ENCODE assay signal across 1 cellular context in genomic region chr20:2470432-2471193, GRCh38.
A peak's percentile ranks its signal among the peaks of the same experiment; 100 is the strongest.
TF ChIP-seq lines count a peak whose summit lies in the region.

TSS of gene SNRPB (minus strand) at chr20:2470789. CDS start at chr20:2470690, 99 bp downstream.

TF ChIP-seq in HepG2, 621 proteins besides CTCF, POLR2A, EP300 and RAD21 (continued from another document and continues in another):
- TF ChIP-seq ZXDC (CRISPR knock-in tag; IDR thresholded peaks at IDR 0.05) = peak; percentile 86; the same call in 1 of the 2 replicates
- TF ChIP-seq REL (CRISPR knock-in tag; conservative IDR thresholded peaks at IDR 0.05) = peak; percentile 98
- peak; percentile 99 for TF ChIP-seq MED8 (CRISPR knock-in tag; IDR thresholded peaks at IDR 0.05; ENCODE audit: insufficient replicate concordance)
- TF ChIP-seq SNAPC4 (CRISPR knock-in tag; IDR thresholded peaks at IDR 0.05) = peak; percentile 87; the same call in 1 of the 2 replicates
- peak; percentile 100 for TF ChIP-seq ZNF883 (CRISPR knock-in tag; IDR thresholded peaks at IDR 0.05; ENCODE audit: not compliant biosample characterization)
- peak; percentile 95; the same call in 1 of the 2 replicates for TF ChIP-seq ZBTB20 (CRISPR knock-in tag; IDR thresholded peaks at IDR 0.05; ENCODE audit: borderline replicate concordance, low read depth)
- TF ChIP-seq ZNF292 (CRISPR knock-in tag; IDR thresholded peaks at IDR 0.05; ENCODE audit: borderline replicate concordance, low read depth) = no peak; the same call in 1 of the 2 replicates
- no peak for TF ChIP-seq ZNF382 (CRISPR knock-in tag; IDR thresholded peaks at IDR 0.05; ENCODE audit: borderline replicate concordance)
- TF ChIP-seq ZNF780A (CRISPR knock-in tag; IDR thresholded peaks at IDR 0.05) = peak; percentile 99
- TF ChIP-seq MBD4 (IDR thresholded peaks at IDR 0.05; ENCODE audit: borderline replicate concordance, low read length) = no peak
- TF ChIP-seq ARID3A (IDR thresholded peaks at IDR 0.05; ENCODE audit: low read depth, low read length) = peak; percentile 75; the same call in 1 of the 2 replicates
- TF ChIP-seq ZNF101 (CRISPR knock-in tag; IDR thresholded peaks at IDR 0.05; ENCODE audit: borderline replicate concordance, low read depth) = peak; percentile 98
- TF ChIP-seq HNRNPH1 (optimal IDR thresholded peaks at IDR 0.05; ENCODE audit: low read depth, low read length) = peak; percentile 97
- peak; percentile 100 for TF ChIP-seq REPIN1 (CRISPR knock-in tag; IDR thresholded peaks at IDR 0.05; ENCODE audit: borderline replicate concordance, low read depth)
- TF ChIP-seq JARID2 (CRISPR knock-in tag; IDR thresholded peaks at IDR 0.05; ENCODE audit: insufficient replicate concordance) = peak; percentile 76
- TF ChIP-seq ZNF672 (CRISPR knock-in tag; IDR thresholded peaks at IDR 0.05) = peak; percentile 91; the same call in 1 of the 2 replicates
- no peak for TF ChIP-seq MAFK (conservative IDR thresholded peaks at IDR 0.05 in 1 of 2, IDR thresholded peaks at IDR 0.05 in 1 of 2; ENCODE audit: low read length in 2 of 2)
- peak; percentile 99 for TF ChIP-seq PAWR (CRISPR knock-in tag; IDR thresholded peaks at IDR 0.05; ENCODE audit: borderline replicate concordance)
- TF ChIP-seq ZFP36 (IDR thresholded peaks at IDR 0.05; ENCODE audit: borderline replicate concordance, low read depth, low read length, partially characterized antibody) = no peak
- TF ChIP-seq NONO (IDR thresholded peaks at IDR 0.05) = no peak
- peak; percentile 99 for TF ChIP-seq NONO (CRISPR knock-in tag; conservative IDR thresholded peaks at IDR 0.05)
- TF ChIP-seq ZNF501 (CRISPR knock-in tag; IDR thresholded peaks at IDR 0.05) = peak; percentile 100
- TF ChIP-seq KDM4B (CRISPR knock-in tag; IDR thresholded peaks at IDR 0.05) = peak; percentile 99
- TF ChIP-seq ZNF136 (CRISPR knock-in tag; IDR thresholded peaks at IDR 0.05; ENCODE audit: low read depth) = peak; percentile 100
- peak; percentile 78 for TF ChIP-seq SSRP1 (CRISPR knock-in tag; IDR thresholded peaks at IDR 0.05)
- peak; percentile 100 for TF ChIP-seq KDM2A (CRISPR knock-in tag; IDR thresholded peaks at IDR 0.05; ENCODE audit: borderline replicate concordance, low read depth)
- TF ChIP-seq GLI4 (CRISPR knock-in tag; IDR thresholded peaks at IDR 0.05; ENCODE audit: borderline replicate concordance) = peak; percentile 99
- peak; percentile 50; the same call in 1 of the 2 replicates for TF ChIP-seq ZNF512 (CRISPR knock-in tag; IDR thresholded peaks at IDR 0.05)
- peak; percentile 98 for TF ChIP-seq HIVEP1 (CRISPR knock-in tag; IDR thresholded peaks at IDR 0.05)
- TF ChIP-seq NFE2L2 (IDR thresholded peaks at IDR 0.05; ENCODE audit: low read length) = no peak; the same call in 1 of the 2 replicates
- TF ChIP-seq HMGA1 (CRISPR knock-in tag; conservative IDR thresholded peaks at IDR 0.05) = no peak
- peak; percentile 99 for TF ChIP-seq TSC22D2 (CRISPR knock-in tag; IDR thresholded peaks at IDR 0.05; ENCODE audit: borderline replicate concordance)
- peak; percentile 93 for TF ChIP-seq ZNF354B (CRISPR knock-in tag; IDR thresholded peaks at IDR 0.05)
- peak; percentile 56; the same call in 1 of the 2 replicates for TF ChIP-seq ZNF562 (CRISPR knock-in tag; IDR thresholded peaks at IDR 0.05; ENCODE audit: borderline replicate concordance)
- no peak for TF ChIP-seq KAT2B (IDR thresholded peaks at IDR 0.05; ENCODE audit: borderline replicate concordance, low read depth, low read length)
- peak; percentile 99 for TF ChIP-seq AGO2 (optimal IDR thresholded peaks at IDR 0.05; ENCODE audit: low read depth, low read length)
- TF ChIP-seq FOXC1 (CRISPR knock-in tag; IDR thresholded peaks at IDR 0.05; ENCODE audit: borderline replicate concordance) = peak; percentile 99
- TF ChIP-seq TFE3 (CRISPR knock-in tag; IDR thresholded peaks at IDR 0.05) = peak; percentile 88
- peak; percentile 52 for TF ChIP-seq SKIL (CRISPR knock-in tag; IDR thresholded peaks at IDR 0.05; ENCODE audit: borderline replicate concordance)
- TF ChIP-seq HOMEZ (CRISPR knock-in tag; IDR thresholded peaks at IDR 0.05; ENCODE audit: low read depth) = peak; percentile 78
- peak; percentile 74; the same call in 1 of the 2 replicates for TF ChIP-seq NFE2L1 (CRISPR knock-in tag; IDR thresholded peaks at IDR 0.05; ENCODE audit: borderline replicate concordance)
- peak; percentile 94; the same call in 1 of the 2 replicates for TF ChIP-seq ZNF776 (CRISPR knock-in tag; IDR thresholded peaks at IDR 0.05)
